ENCODE assay signal across 8 cellular contexts in genomic region chr2:231514225-231514950, GRCh38. TPM values are rescaled to one million over a fixed set of nuclear protein-coding genes. Genes with fewer than 3 reads are reported as not detected.
DNase-seq lines count a peak whose midpoint lies in the region; ATAC-seq and TF ChIP-seq lines count a peak whose summit lies in the region.

No MANE protein-coding gene starts in this region.

- no peaks in the 10 kb centered on the region for H3K36me3 Mint-ChIP-seq in activated T-helper 1 cell treated with anti-CD3 and anti-CD28 coated beads, Interleukin-12 subunit alpha, Interleukin-12 subunit beta, Interleukin-2, Interleukin-4 antibody, amounts not matched to agents 30 ng/mL and 10 ng/mL and 1 ng/mL, durations not matched to agents 14 hours and 24 hours and 36 hours (ENCODE audit: low read depth)
- no peaks in the 10 kb centered on the region for H3K36me3 Mint-ChIP-seq in naive B cell
- peaks cover 7% of the 10 kb centered on the region for H3K36me3 Mint-ChIP-seq in stimulated activated effector memory CD8-positive, alpha-beta T cell treated with anti-CD3 and anti-CD28 coated beads, Interleukin-12 subunit alpha, Interleukin-12 subunit beta, amount 100 ng/mL, for 72 hours

- TF ChIP-seq CTCF in DND-41 (IDR thresholded peaks at IDR 0.05; ENCODE audit: borderline replicate concordance, extremely low read depth, low read length, poor library complexity, severe bottlenecking) = no peak
- no peak for TF ChIP-seq CTCF in Peyer's patch (IDR thresholded peaks at IDR 0.05)

- no peaks in the 10 kb centered on the region for H3K79me2 ChIP-seq in DND-41 (ENCODE audit: insufficient read depth, low read length)

- H3K27ac Mint-ChIP-seq in activated T-helper 1 cell treated with anti-CD3 and anti-CD28 coated beads, Interleukin-12 subunit alpha, Interleukin-12 subunit beta, Interleukin-2, Interleukin-4 antibody, amounts not matched to agents 30 ng/mL and 10 ng/mL and 1 ng/mL, durations not matched to agents 14 hours and 24 hours and 36 hours = peak overlapping the region; percentile 92
- H3K27ac Mint-ChIP-seq in naive B cell = peak overlapping the region; percentile 95 to 99 (median 98)
- H3K27ac Mint-ChIP-seq in stimulated activated effector memory CD8-positive, alpha-beta T cell treated with anti-CD3 and anti-CD28 coated beads, Interleukin-12 subunit alpha, Interleukin-12 subunit beta, amount 100 ng/mL, for 72 hours = peak overlapping the region; percentile 98

- DNase-seq in DND-41 (peak; percentile 98), Peyer's patch (peak; percentile 98 to 99 (median 99)), fibroblast of gingiva (ENCODE audit: low read depth) (peak; percentile 96), naive B cell (peak; percentile 99)
- DNase-seq in activated T-helper 1 cell treated with anti-CD3 and anti-CD28 coated beads, Interleukin-12 subunit alpha, Interleukin-12 subunit beta, Interleukin-2, Interleukin-4 antibody, amounts not matched to agents 30 ng/mL and 10 ng/mL and 1 ng/mL, durations not matched to agents 14 hours and 24 hours and 36 hours (ENCODE audit: low spot score) = peak; percentile 99
- DNase-seq in stimulated activated effector memory CD8-positive, alpha-beta T cell treated with anti-CD3 and anti-CD28 coated beads, Interleukin-12 subunit alpha, Interleukin-12 subunit beta, amount 100 ng/mL, for 72 hours (ENCODE audit: low spot score in 2 of 2) = peak; percentile 95 to 97

- H3K9ac ChIP-seq in DND-41 (ENCODE audit: low read depth, low read length) = peak overlapping the region; percentile 74

- intact Hi-C loops in activated T-helper 1 cell treated with anti-CD3 and anti-CD28 coated beads, Interleukin-12 subunit alpha, Interleukin-12 subunit beta, Interleukin-2, Interleukin-4 antibody, amounts not matched to agents 30 ng/mL and 10 ng/mL and 1 ng/mL, durations not matched to agents 14 hours and 24 hours and 36 hours (cut with micrococcal nuclease) = loop anchor here (1.0 to 2.0 kb wide), 8 partner anchors 31 to 513 kb away; partner anchors contain the start of genes NCL and PDE6D

- H3K4me3 ChIP-seq in DND-41 (ENCODE audit: low read depth in 1 of 2, low read length in 2 of 2) (peak overlapping the region; percentile 45 to 82; a peak in 3 of 4 replicates), Peyer's patch (peak overlapping the region; percentile 56 to 74 (median 59))

- H3K9me3 Mint-ChIP-seq in activated T-helper 1 cell treated with anti-CD3 and anti-CD28 coated beads, Interleukin-12 subunit alpha, Interleukin-12 subunit beta, Interleukin-2, Interleukin-4 antibody, amounts not matched to agents 30 ng/mL and 10 ng/mL and 1 ng/mL, durations not matched to agents 14 hours and 24 hours and 36 hours = no peaks in the 10 kb centered on the region
- H3K9me3 Mint-ChIP-seq in naive B cell = no peaks in the 10 kb centered on the region
- no peaks in the 10 kb centered on the region for H3K9me3 Mint-ChIP-seq in stimulated activated effector memory CD8-positive, alpha-beta T cell treated with anti-CD3 and anti-CD28 coated beads, Interleukin-12 subunit alpha, Interleukin-12 subunit beta, amount 100 ng/mL, for 72 hours

- H2AFZ ChIP-seq in DND-41 (ENCODE audit: low read depth, low read length) = peak overlapping the region; percentile 98

- TF ChIP-seq POLR2A in Peyer's patch (IDR thresholded peaks at IDR 0.05) = peak; percentile 58 to 59

- H3K9me3 ChIP-seq in DND-41 (ENCODE audit: insufficient read depth, low read length, severe bottlenecking) = no peaks in the 10 kb centered on the region
- no peaks in the 10 kb centered on the region for H3K9me3 ChIP-seq in KOPT-K1 (ENCODE audit: insufficient read depth, low read length, poor library complexity, severe bottlenecking)
- H3K9me3 ChIP-seq in Peyer's patch = no peaks in the 10 kb centered on the region

- peak overlapping the region; percentile 90 for H3K4me3 Mint-ChIP-seq in activated T-helper 1 cell treated with anti-CD3 and anti-CD28 coated beads, Interleukin-12 subunit alpha, Interleukin-12 subunit beta, Interleukin-2, Interleukin-4 antibody, amounts not matched to agents 30 ng/mL and 10 ng/mL and 1 ng/mL, durations not matched to agents 14 hours and 24 hours and 36 hours
- peak overlapping the region; percentile 83 to 96 (median 92) for H3K4me3 Mint-ChIP-seq in naive B cell
- H3K4me3 Mint-ChIP-seq in stimulated activated effector memory CD8-positive, alpha-beta T cell treated with anti-CD3 and anti-CD28 coated beads, Interleukin-12 subunit alpha, Interleukin-12 subunit beta, amount 100 ng/mL, for 72 hours = peak overlapping the region; percentile 89

- H3K4me1 Mint-ChIP-seq in activated T-helper 1 cell treated with anti-CD3 and anti-CD28 coated beads, Interleukin-12 subunit alpha, Interleukin-12 subunit beta, Interleukin-2, Interleukin-4 antibody, amounts not matched to agents 30 ng/mL and 10 ng/mL and 1 ng/mL, durations not matched to agents 14 hours and 24 hours and 36 hours (ENCODE audit: low read depth) = peaks cover 25% of the 10 kb centered on the region
- H3K4me1 Mint-ChIP-seq in naive B cell = peaks cover 3 to 22% (median 15%) of the 10 kb centered on the region in 3 donors
- H3K4me1 Mint-ChIP-seq in stimulated activated effector memory CD8-positive, alpha-beta T cell treated with anti-CD3 and anti-CD28 coated beads, Interleukin-12 subunit alpha, Interleukin-12 subunit beta, amount 100 ng/mL, for 72 hours = peaks cover 14% of the 10 kb centered on the region

- H3K4me2 ChIP-seq in DND-41 (ENCODE audit: insufficient read depth, low read length) = peak overlapping the region; percentile 91

- no peaks in the 10 kb centered on the region for H4K20me1 ChIP-seq in DND-41 (ENCODE audit: insufficient read depth, low read length)

- peaks cover 9% of the 10 kb centered on the region for H3K27me3 Mint-ChIP-seq in activated T-helper 1 cell treated with anti-CD3 and anti-CD28 coated beads, Interleukin-12 subunit alpha, Interleukin-12 subunit beta, Interleukin-2, Interleukin-4 antibody, amounts not matched to agents 30 ng/mL and 10 ng/mL and 1 ng/mL, durations not matched to agents 14 hours and 24 hours and 36 hours (ENCODE audit: insufficient read depth)
- H3K27me3 Mint-ChIP-seq in naive B cell = no peaks in the 10 kb centered on the region

- H3K36me3 ChIP-seq in DND-41 (ENCODE audit: insufficient read depth, low read length) (no peaks in the 10 kb centered on the region), KOPT-K1 (ENCODE audit: insufficient read depth, low read length) (no peaks in the 10 kb centered on the region), Peyer's patch (no peaks in the 10 kb centered on the region)

- H3K27me3 ChIP-seq in DND-41 (ENCODE audit: insufficient read depth, low read length, poor library complexity) = no peaks in the 10 kb centered on the region
- no peaks in the 10 kb centered on the region for H3K27me3 ChIP-seq in Peyer's patch

- H3K4me1 ChIP-seq in DND-41 (ENCODE audit: insufficient read depth, low read length) (peaks cover 29% of the 10 kb centered on the region), Peyer's patch (no peaks in the 10 kb centered on the region)

- H3K27ac ChIP-seq in DND-41 (ENCODE audit: low read length) (peak overlapping the region; percentile 93), KOPT-K1 (ENCODE audit: low read depth, low read length, poor library complexity, severe bottlenecking) (peak overlapping the region; percentile 93), Peyer's patch (peak overlapping the region; percentile 79 to 84 (median 80))

- ATAC-seq in DND-41 (ENCODE audit: insufficient read depth, low read depth) = peak; percentile 99
- peak; percentile 98 for ATAC-seq in GM21825 (IDR thresholded peaks at IDR 0.05; ENCODE audit: unreplicated experiment)
- peak; percentile 94 to 96 for ATAC-seq in naive B cell (ENCODE audit: low read depth in 2 of 2)
- ATAC-seq in stimulated activated effector memory CD8-positive, alpha-beta T cell treated with anti-CD3 and anti-CD28 coated beads, Interleukin-12 subunit alpha, Interleukin-12 subunit beta, amount 100 ng/mL, for 72 hours = peak; percentile 100

RNA-seq across cellular contexts. Expression of gene NMUR1, which starts 15.9 kb away (rescaled TPM):
- total RNA-seq in Peyer's patch = 1 to 10 TPM in 1 of 4 donors, under 1 TPM in 2, not detected in 1; 0.53 to 3.1 (median 0.80) TPM
- 0.05 TPM in 1 of 2 replicates, not detected in the other for total RNA-seq in activated T-helper 1 cell treated with anti-CD3 and anti-CD28 coated beads, Interleukin-12 subunit alpha, Interleukin-12 subunit beta, Interleukin-2, Interleukin-4 antibody, amounts not matched to agents 30 ng/mL and 10 ng/mL and 1 ng/mL, durations not matched to agents 14 hours and 24 hours and 36 hours
- under 1 TPM in 1 of 6 donors, not detected in 5; 0.19 TPM for polyA plus RNA-seq in naive B cell (ENCODE audit: low read depth in 6 of 6)

RNA-seq across cellular contexts. Expression of gene NCL, which starts 50.1 kb away (rescaled TPM):
- 100 to 1,000 TPM in 3 of 4 donors, 10 to 100 TPM in 1; 80.7 to 661 (median 153) TPM for total RNA-seq in Peyer's patch
- total RNA-seq in activated T-helper 1 cell treated with anti-CD3 and anti-CD28 coated beads, Interleukin-12 subunit alpha, Interleukin-12 subunit beta, Interleukin-2, Interleukin-4 antibody, amounts not matched to agents 30 ng/mL and 10 ng/mL and 1 ng/mL, durations not matched to agents 14 hours and 24 hours and 36 hours = 1,388 and 1,421 TPM in 2 replicates
- 100 to 1,000 TPM; 176 to 589 (median 428) TPM for polyA plus RNA-seq in naive B cell (ENCODE audit: low read depth in 6 of 6)

Comparison
In these comparisons a context has a peak if more than half of its experiments do, and no peak if none do; other contexts are left out.
1. Peak in every context shown above with its lines: DNase-seq, ATAC-seq, H3K4me3 ChIP-seq and H3K27ac ChIP-seq.